Comparison of ENCODE assay signal across 29 cellular contexts in genomic region chr3:52017467-52018065, GRCh38. TPM values are rescaled to one million over a fixed set of nuclear protein-coding genes. Genes with fewer than 3 reads are reported as not detected.
DNase-seq lines count a peak whose midpoint lies in the region; ATAC-seq and TF ChIP-seq lines count a peak whose summit lies in the region.
"Had no signal": no experiment of that assay in that cellular context is flagged by ENCODE, and none has a peak within 500 bp of the region (broad histone marks: within the 10 kb centered on the region; RNA-seq: fewer than 3 reads in every experiment).

No MANE protein-coding gene starts in this region.

- 57 to 59% methylated on average over 14 of the region's 14 CpGs for WGBS in heart right ventricle, 2 donors
- WGBS in lung, 2 donors = 74 to 85% methylated on average over 14 of the region's 14 CpGs

- H4K20me1 ChIP-seq in PC-9 (ENCODE audit: insufficient read depth) = no peaks in the 10 kb centered on the region

- H3K4me1 Mint-ChIP-seq in HFFc6 (ENCODE audit: low read depth) = peaks cover 19% of the 10 kb centered on the region
- H3K4me1 Mint-ChIP-seq: activated naive CD8-positive, alpha-beta T cell treated with anti-CD3 and anti-CD28 coated beads, Interleukin-2, amount 50 U/mL, for 24 hours had no signal

- H3K4me3 ChIP-seq in heart right ventricle = no peak overlapping the region
- H3K4me3 ChIP-seq in dorsolateral prefrontal cortex = no peak overlapping the region
- no peak overlapping the region for H3K4me3 ChIP-seq in lung
- H3K4me3 ChIP-seq in vagina = no peak overlapping the region
- no peak overlapping the region for H3K4me3 ChIP-seq in PC-9
- H3K4me3 ChIP-seq: breast epithelium, GM23338, Peyer's patch, SJSA1, skin epidermis, upper lobe of left lung had no signal

- H3K4me2 ChIP-seq in PC-9 = no peak overlapping the region
- H3K4me2 ChIP-seq: GM23338 had no signal

- ATAC-seq in heart right ventricle = no peak
- no peak for ATAC-seq in left ventricle myocardium superior
- no peak for ATAC-seq in lung (ENCODE audit: insufficient read depth, low FRiP score)
- ATAC-seq: activated CD8-positive, alpha-beta T cell treated with anti-CD3 and anti-CD28 coated beads, Interleukin-2, amount 10 ng/mL, durations not matched to agents 7 days and 5 days; activated naive CD8-positive, alpha-beta T cell treated with anti-CD3 and anti-CD28 coated beads, Interleukin-2, amount 50 U/mL, for 24 hours; GM23338; left lobe of liver had no signal

- POLR2A ChIA-PET in PC-9 (lab: Charles Lee; ENCODE audit: unreplicated experiment) = no interaction called here

- H3K9me2 ChIP-seq in PC-9 (ENCODE audit: insufficient read depth) = no peaks in the 10 kb centered on the region

- intact Hi-C loops in heart right ventricle (cut with DNase I) (no loop called here), left ventricle myocardium superior (cut with micrococcal nuclease) (no loop called here), dorsolateral prefrontal cortex (cut with DNase I) (no loop called here), vagina (cut with DNase I) (loop anchor here (5.0 kb wide), 1 partner anchor 35 kb away; no protein-coding TSS in a partner anchor), PC-9 (cut with micrococcal nuclease; ENCODE audit: unreplicated experiment) (no loop called here)

- no peaks in the 10 kb centered on the region for H3K9me3 Mint-ChIP-seq in HFFc6
- H3K9me3 Mint-ChIP-seq: activated naive CD8-positive, alpha-beta T cell treated with anti-CD3 and anti-CD28 coated beads, Interleukin-2, amount 50 U/mL, for 24 hours; GM23338 had no signal

- H3F3A ChIP-seq in PC-9 (ENCODE audit: insufficient read depth, low read depth) = no peaks in the 10 kb centered on the region

- no peaks in the 10 kb centered on the region for H3K36me3 Mint-ChIP-seq in HFFc6 (ENCODE audit: low read depth)

- DNase-seq in heart right ventricle = no peak
- DNase-seq in left ventricle myocardium superior = no peak
- peak in 3 of 10 donors; percentile 52 to 80 (median 70) for DNase-seq in dorsolateral prefrontal cortex
- no peak for DNase-seq in lung (ENCODE audit: low spot score)
- DNase-seq in vagina (ENCODE audit: extremely low spot score in 2 of 2) = no peak
- DNase-seq in PC-9 = no peak
- DNase-seq in HFFc6 = no peak
- no peak for DNase-seq in midbrain (lab: John Stamatoyannopoulos, UW)
- DNase-seq: activated CD4-positive, alpha-beta T cell treated with anti-CD3 and anti-CD28 coated beads for 1 hour; activated CD8-positive, alpha-beta T cell treated with anti-CD3 and anti-CD28 coated beads, Interleukin-2, amount 10 ng/mL, durations not matched to agents 7 days and 5 days; activated effector memory CD4-positive, alpha-beta T cell treated with anti-CD3 and anti-CD28 coated beads, Interleukin-2, amount 50 U/mL, for 16 hours; activated naive CD8-positive, alpha-beta T cell treated with anti-CD3 and anti-CD28 coated beads, Interleukin-2, amount 50 U/mL, for 24 hours; activated T-cell treated with anti-CD3 and anti-CD28 coated beads for 4 hours; dermis blood vessel endothelial cell; GDM1; Karpas-422; MV-4-11; NCI-H146; NCI-H2171; NCI-H524; Peyer's patch; T-helper 1 cell; upper lobe of left lung had no signal

- no TSS peak for BruUV-seq in PC-9 (replicated peaks; lab: Mats Ljungman, UMichigan)

- TF ChIP-seq CTCF in heart right ventricle (IDR thresholded peaks at IDR 0.05) (no peak), dorsolateral prefrontal cortex (IDR thresholded peaks at IDR 0.05 in 54 of 56, conservative IDR thresholded peaks at IDR 0.05 in 2 of 56; ENCODE audit: low read depth in 1 of 56, partially characterized antibody in 56 of 56) (no peak), lung (IDR thresholded peaks at IDR 0.05; ENCODE audit: control extremely low read depth, extremely low read depth) (no peak), vagina (IDR thresholded peaks at IDR 0.05) (no peak), PC-9 (conservative IDR thresholded peaks at IDR 0.05) (no peak), HFFc6 (IDR thresholded peaks at IDR 0.05) (no peak)

- no peaks in the 10 kb centered on the region for H3K36me3 ChIP-seq in heart right ventricle
- H3K36me3 ChIP-seq in lung (ENCODE audit: control insufficient read depth in 2 of 2, insufficient read depth in 2 of 2, low read length in 2 of 2) = no peaks in the 10 kb centered on the region
- H3K36me3 ChIP-seq in vagina = no peaks in the 10 kb centered on the region
- H3K36me3 ChIP-seq in PC-9 (ENCODE audit: low read depth) = no peaks in the 10 kb centered on the region
- H3K36me3 ChIP-seq: breast epithelium, Peyer's patch, SJSA1, upper lobe of left lung had no signal

- no peak overlapping the region for H2AFZ ChIP-seq in PC-9
- H2AFZ ChIP-seq: GM23338 had no signal

- H3K27me3 ChIP-seq in heart right ventricle (no peaks in the 10 kb centered on the region), dorsolateral prefrontal cortex (no peaks in the 10 kb centered on the region), lung (ENCODE audit: control insufficient read depth, insufficient read depth) (no peaks in the 10 kb centered on the region), vagina (no peaks in the 10 kb centered on the region), PC-9 (ENCODE audit: insufficient read depth, low read depth) (no peaks in the 10 kb centered on the region)
- H3K27me3 ChIP-seq: breast epithelium, Peyer's patch, SJSA1, upper lobe of left lung had no signal

- H3K79me2 ChIP-seq in PC-9 (ENCODE audit: low read depth) = no peaks in the 10 kb centered on the region

- CTCF ChIA-PET in PC-9 (lab: Charles Lee) = no interaction called here

- H3K4me1 ChIP-seq in heart right ventricle = peaks cover 44 to 89% (median 70%) of the 10 kb centered on the region in 9 donors
- peaks cover 14 to 33% of the 10 kb centered on the region in 2 donors for H3K4me1 ChIP-seq in lung (ENCODE audit: control insufficient read depth in 2 of 2, insufficient read depth in 2 of 2, low read length in 2 of 2)
- peaks cover 15% of the 10 kb centered on the region for H3K4me1 ChIP-seq in vagina
- H3K4me1 ChIP-seq in PC-9 (replicated peaks; ENCODE audit: insufficient read depth) = no peaks in the 10 kb centered on the region
- H3K4me1 ChIP-seq: breast epithelium, Peyer's patch, SJSA1 had no signal

- no peak for TF ChIP-seq POLR2A in vagina (IDR thresholded peaks at IDR 0.05)

- no peak overlapping the region for H3K4me3 Mint-ChIP-seq in HFFc6
- H3K4me3 Mint-ChIP-seq: activated CD8-positive, alpha-beta T cell treated with anti-CD3 and anti-CD28 coated beads, Interleukin-2, amount 10 ng/mL, durations not matched to agents 7 days and 5 days; activated naive CD8-positive, alpha-beta T cell treated with anti-CD3 and anti-CD28 coated beads, Interleukin-2, amount 50 U/mL, for 24 hours; GM23338 had no signal

- H3K9me3 ChIP-seq in heart right ventricle = no peaks in the 10 kb centered on the region
- H3K9me3 ChIP-seq in lung (ENCODE audit: control insufficient read depth in 2 of 2, insufficient read depth in 1 of 2, low read length in 1 of 2) = no peaks in the 10 kb centered on the region
- no peaks in the 10 kb centered on the region for H3K9me3 ChIP-seq in vagina
- no peaks in the 10 kb centered on the region for H3K9me3 ChIP-seq in PC-9 (ENCODE audit: insufficient read depth, low read depth)
- H3K9me3 ChIP-seq: breast epithelium, Peyer's patch, SJSA1, upper lobe of left lung had no signal

- H3K27ac ChIP-seq in heart right ventricle (peak overlapping the region in 8 of 10 donors; percentile 20 to 97 (median 74)), dorsolateral prefrontal cortex (peak overlapping the region in 50 of 59 donors; percentile 0 to 84 (median 56)), lung (ENCODE audit: low read depth in 1 of 2, low read length in 1 of 2) (peak overlapping the region; percentile 25 to 45), vagina (peak overlapping the region; percentile 15), PC-9 (no peak overlapping the region)
- H3K27ac ChIP-seq: Peyer's patch, SJSA1, skin epidermis had no signal

- no peak overlapping the region for H3K27ac Mint-ChIP-seq in HFFc6
- H3K27ac Mint-ChIP-seq: activated CD8-positive, alpha-beta T cell treated with anti-CD3 and anti-CD28 coated beads, Interleukin-2, amount 10 ng/mL, durations not matched to agents 7 days and 5 days; activated naive CD8-positive, alpha-beta T cell treated with anti-CD3 and anti-CD28 coated beads, Interleukin-2, amount 50 U/mL, for 24 hours; GM23338; progenitor cell of endocrine pancreas had no signal

- 0 out of 2 replicates have a peak, but pooled peaks cover 1% of the 10 kb centered on the region for H3K27me3 Mint-ChIP-seq in HFFc6 (ENCODE audit: insufficient read depth)
- H3K27me3 Mint-ChIP-seq: activated naive CD8-positive, alpha-beta T cell treated with anti-CD3 and anti-CD28 coated beads, Interleukin-2, amount 50 U/mL, for 24 hours had no signal

RNA-seq across cellular contexts. Expression of gene RPL29, which starts 21.9 kb away (rescaled TPM):
- total RNA-seq in heart right ventricle (100 to 1,000 TPM; 505 to 754 (median 626) TPM), left ventricle myocardium superior (663 TPM), dorsolateral prefrontal cortex (100 to 1,000 TPM; 154 to 416 (median 290) TPM), lung (100 to 1,000 TPM; 711 to 912 TPM), vagina (1,678 TPM), PC-9 (2021) (942 and 1,278 TPM in 2 replicates)
- polyA plus RNA-seq in heart right ventricle (1,000 to 10,000 TPM; 1,450 to 1,915 TPM), lung (1,000 to 10,000 TPM; 1,556 to 2,402 TPM)
- total RNA-seq in HFFc6 (2021; fragmentation: NEBNext Ultra II Directional; extraction: Animal tissue kit (Norgen Biotek cat#: 25700)) = 1,000 to 10,000 TPM; 1,011 to 1,270 (median 1,111) TPM

RNA-seq across cellular contexts. Expression of gene ACY1, which starts 34.2 kb away (rescaled TPM):
- 10 to 100 TPM; 18.7 to 45.6 (median 24.7) TPM for total RNA-seq in heart right ventricle
- 10 to 100 TPM; 24.6 to 28.3 TPM for polyA plus RNA-seq in heart right ventricle
- 18.5 TPM for total RNA-seq in left ventricle myocardium superior
- 10 to 100 TPM in 116 of 120 experiments, 1 to 10 TPM in 4; 8.1 to 33.2 (median 16.3) TPM for total RNA-seq in dorsolateral prefrontal cortex
- 10 to 100 TPM; 19.6 to 52.6 TPM for total RNA-seq in lung
- polyA plus RNA-seq in lung = 10 to 100 TPM; 31.7 to 46.2 TPM
- 29.7 TPM for total RNA-seq in vagina
- 52.2 and 63.3 TPM in 2 replicates for total RNA-seq in PC-9 (2021)
- 10 to 100 TPM; 40.0 to 49.2 (median 41.5) TPM for total RNA-seq in HFFc6 (2021; fragmentation: NEBNext Ultra II Directional; extraction: Animal tissue kit (Norgen Biotek cat#: 25700))

RNA-seq across cellular contexts. Expression of gene DUSP7, which starts 38.8 kb away (rescaled TPM):
- total RNA-seq in heart right ventricle = 10 to 100 TPM; 11.3 to 29.7 (median 15.8) TPM
- polyA plus RNA-seq in heart right ventricle = 10 to 100 TPM; 10.4 to 19.2 TPM
- 25.2 TPM for total RNA-seq in left ventricle myocardium superior
- total RNA-seq in dorsolateral prefrontal cortex = 10 to 100 TPM; 29.0 to 90.9 (median 44.8) TPM
- 10 to 100 TPM; 16.5 to 36.2 TPM for total RNA-seq in lung
- 10 to 100 TPM; 10.2 to 25.2 TPM for polyA plus RNA-seq in lung
- total RNA-seq in vagina = 59.9 TPM
- total RNA-seq in PC-9 (2021) = 9.4 and 9.5 TPM in 2 replicates
- 10 to 100 TPM; 31.7 to 43.3 (median 37.4) TPM for total RNA-seq in HFFc6 (2021; fragmentation: NEBNext Ultra II Directional; extraction: Animal tissue kit (Norgen Biotek cat#: 25700))

RNA-seq across cellular contexts. Expression of gene ABHD14A, which starts 42.7 kb away (rescaled TPM):
- 10 to 100 TPM; 19.3 to 38.6 (median 23.6) TPM for total RNA-seq in heart right ventricle
- 10 to 100 TPM; 26.3 to 80.1 TPM for polyA plus RNA-seq in heart right ventricle
- total RNA-seq in left ventricle myocardium superior = 27.0 TPM
- 10 to 100 TPM; 31.4 to 85.8 (median 60.7) TPM for total RNA-seq in dorsolateral prefrontal cortex
- 10 to 100 TPM in 1 of 2 donors, 1 to 10 TPM in 1; 7.2 to 24.5 TPM for total RNA-seq in lung
- polyA plus RNA-seq in lung = 10 to 100 TPM; 19.1 to 62.8 TPM
- total RNA-seq in vagina = 31.9 TPM
- 7.1 and 9.9 TPM in 2 replicates for total RNA-seq in PC-9 (2021)
- 10 to 100 TPM; 10.5 to 13.2 (median 11.0) TPM for total RNA-seq in HFFc6 (2021; fragmentation: NEBNext Ultra II Directional; extraction: Animal tissue kit (Norgen Biotek cat#: 25700))

RNA-seq across cellular contexts. Expression of gene ABHD14B, which starts 43.7 kb away (rescaled TPM):
- total RNA-seq in heart right ventricle (10 to 100 TPM in 8 of 10 donors, 1 to 10 TPM in 2; 7.5 to 19.0 (median 12.0) TPM), left ventricle myocardium superior (13.1 TPM), dorsolateral prefrontal cortex (10 to 100 TPM in 117 of 120 experiments, 1 to 10 TPM in 3; 7.7 to 21.5 (median 14.8) TPM), lung (10 to 100 TPM; 26.3 to 44.9 TPM), vagina (46.9 TPM), PC-9 (2021) (63.2 and 64.4 TPM in 2 replicates)
- polyA plus RNA-seq in heart right ventricle (10 to 100 TPM; 14.6 to 47.5 TPM), lung (10 to 100 TPM; 37.5 to 88.1 TPM)
- 10 to 100 TPM; 29.6 to 39.3 (median 33.9) TPM for total RNA-seq in HFFc6 (2021; fragmentation: NEBNext Ultra II Directional; extraction: Animal tissue kit (Norgen Biotek cat#: 25700))
